In the genomic region with DNA sequence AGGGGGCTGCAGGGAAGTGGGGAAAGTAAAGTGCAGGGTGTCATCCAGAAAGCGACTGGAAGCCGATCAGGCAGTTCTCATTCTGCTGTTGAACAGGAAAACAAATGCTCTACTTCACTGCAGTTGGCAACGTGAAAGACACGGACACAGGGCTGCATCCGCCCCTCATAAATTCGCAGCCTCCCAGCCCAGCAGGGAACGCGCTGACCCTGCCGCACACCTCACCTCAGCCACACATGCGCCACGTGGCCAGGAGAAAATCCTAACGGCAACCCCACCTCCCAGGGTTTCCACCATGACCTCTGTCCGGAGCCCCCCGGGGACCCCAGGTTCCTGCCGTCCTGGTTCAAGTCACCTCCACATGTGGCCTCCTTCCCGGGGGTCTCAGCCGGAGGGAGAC, we compare ENCODE assay signal across 1 cellular context.
TF ChIP-seq lines count a peak whose summit lies in the region.

No MANE protein-coding gene starts in this region.

TF ChIP-seq in A549, 52 proteins besides CTCF, POLR2A, EP300 and RAD21 (continued from another document):
- TF ChIP-seq, protein P1, sequence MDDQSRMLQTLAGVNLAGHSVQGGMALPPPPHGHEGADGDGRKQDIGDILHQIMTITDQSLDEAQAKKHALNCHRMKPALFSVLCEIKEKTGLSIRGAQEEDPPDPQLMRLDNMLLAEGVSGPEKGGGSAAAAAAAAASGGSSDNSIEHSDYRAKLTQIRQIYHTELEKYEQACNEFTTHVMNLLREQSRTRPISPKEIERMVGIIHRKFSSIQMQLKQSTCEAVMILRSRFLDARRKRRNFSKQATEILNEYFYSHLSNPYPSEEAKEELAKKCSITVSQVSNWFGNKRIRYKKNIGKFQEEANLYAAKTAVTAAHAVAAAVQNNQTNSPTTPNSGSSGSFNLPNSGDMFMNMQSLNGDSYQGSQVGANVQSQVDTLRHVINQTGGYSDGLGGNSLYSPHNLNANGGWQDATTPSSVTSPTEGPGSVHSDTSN (IDR thresholded peaks at IDR 0.05) = no peak
- no peak for TF ChIP-seq HOXA7 (CRISPR knock-in tag; IDR thresholded peaks at IDR 0.05)
- TF ChIP-seq POLR2AphosphoS2 (conservative IDR thresholded peaks at IDR 0.05; ENCODE audit: low read length) = no peak
- TF ChIP-seq, protein P2, sequence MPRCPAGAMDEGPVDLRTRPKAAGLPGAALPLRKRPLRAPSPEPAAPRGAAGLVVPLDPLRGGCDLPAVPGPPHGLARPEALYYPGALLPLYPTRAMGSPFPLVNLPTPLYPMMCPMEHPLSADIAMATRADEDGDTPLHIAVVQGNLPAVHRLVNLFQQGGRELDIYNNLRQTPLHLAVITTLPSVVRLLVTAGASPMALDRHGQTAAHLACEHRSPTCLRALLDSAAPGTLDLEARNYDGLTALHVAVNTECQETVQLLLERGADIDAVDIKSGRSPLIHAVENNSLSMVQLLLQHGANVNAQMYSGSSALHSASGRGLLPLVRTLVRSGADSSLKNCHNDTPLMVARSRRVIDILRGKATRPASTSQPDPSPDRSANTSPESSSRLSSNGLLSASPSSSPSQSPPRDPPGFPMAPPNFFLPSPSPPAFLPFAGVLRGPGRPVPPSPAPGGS (IDR thresholded peaks at IDR 0.05) = no peak
- TF ChIP-seq TP53 (CRISPR knock-in tag; IDR thresholded peaks at IDR 0.05) = no peak
- TF ChIP-seq HEYL (CRISPR knock-in tag; IDR thresholded peaks at IDR 0.05) = no peak
- TF ChIP-seq CBX2 (IDR thresholded peaks at IDR 0.05; ENCODE audit: borderline replicate concordance, low read depth) = no peak
- TF ChIP-seq MYC (IDR thresholded peaks at IDR 0.05; ENCODE audit: borderline replicate concordance, low read length) = no peak
- TF ChIP-seq, protein P3, sequence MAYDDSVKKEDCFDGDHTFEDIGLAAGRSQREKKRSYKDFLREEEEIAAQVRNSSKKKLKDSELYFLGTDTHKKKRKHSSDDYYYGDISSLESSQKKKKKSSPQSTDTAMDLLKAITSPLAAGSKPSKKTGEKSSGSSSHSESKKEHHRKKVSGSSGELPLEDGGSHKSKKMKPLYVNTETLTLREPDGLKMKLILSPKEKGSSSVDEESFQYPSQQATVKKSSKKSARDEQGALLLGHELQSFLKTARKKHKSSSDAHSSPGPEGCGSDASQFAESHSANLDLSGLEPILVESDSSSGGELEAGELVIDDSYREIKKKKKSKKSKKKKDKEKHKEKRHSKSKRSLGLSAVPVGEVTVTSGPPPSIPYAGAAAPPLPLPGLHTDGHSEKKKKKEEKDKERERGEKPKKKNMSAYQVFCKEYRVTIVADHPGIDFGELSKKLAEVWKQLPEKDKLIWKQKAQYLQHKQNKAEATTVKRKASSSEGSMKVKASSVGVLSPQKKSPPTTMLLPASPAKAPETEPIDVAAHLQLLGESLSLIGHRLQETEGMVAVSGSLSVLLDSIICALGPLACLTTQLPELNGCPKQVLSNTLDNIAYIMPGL (CRISPR knock-in tag; IDR thresholded peaks at IDR 0.05; ENCODE audit: borderline replicate concordance) = no peak
